In genomic region chr6:40897390-40898003, GRCh38 we compare ENCODE assay signal across 26 cellular contexts.
"Had no signal": no experiment of that assay in that cellular context is flagged by ENCODE, and none has a peak within 500 bp of the region (broad histone marks: within the 10 kb centered on the region; RNA-seq: fewer than 3 reads in every experiment).

No MANE protein-coding gene starts in this region.

- H3K4me1 Mint-ChIP-seq: activated B cell treated with CpG ODN at 0.5 μM for 24 hours; activated CD8-positive, alpha-beta memory T cell treated with anti-CD3 and anti-CD28 coated beads, Interleukin-2, amount 10 ng/mL, durations not matched to agents 7 days and 5 days; immature natural killer cell; naive thymus-derived CD4-positive, alpha-beta T cell; stimulated activated effector memory CD8-positive, alpha-beta T cell treated with anti-CD3 and anti-CD28 coated beads, Interleukin-12 subunit alpha, Interleukin-12 subunit beta, amount 100 ng/mL, for 72 hours; stimulated activated naive CD8-positive, alpha-beta T cell treated with anti-CD3 and anti-CD28 coated beads, Interleukin-15, amount 100 ng/mL, for 72 hours had no signal

- H3K9me3 Mint-ChIP-seq: activated B cell treated with CpG ODN at 0.5 μM for 24 hours; activated T-cell treated with anti-CD3 and anti-CD28 coated beads, Interleukin-2, amount 50 U/mL, for 72 hours; effector memory CD8-positive, alpha-beta T cell; immature natural killer cell; neural crest cell; stimulated activated effector memory CD8-positive, alpha-beta T cell treated with anti-CD3 and anti-CD28 coated beads, Interleukin-12 subunit alpha, Interleukin-12 subunit beta, amount 100 ng/mL, for 72 hours; stimulated activated naive CD8-positive, alpha-beta T cell treated with anti-CD3 and anti-CD28 coated beads, Interleukin-15, amount 100 ng/mL, for 72 hours; T-helper 2 cell treated with Interferon-gamma antibody and Interleukin-4, amounts not matched to agents 5 μg/mL and 100 μg/mL, for 36 hours had no signal

- DNase-seq: activated B cell treated with CpG ODN at 0.5 μM for 24 hours; activated CD4-positive, alpha-beta T cell treated with anti-CD3 and anti-CD28 coated beads, Interleukin-2, amount 50 U/mL, for 1 hour; activated CD8-positive, alpha-beta memory T cell treated with anti-CD3 and anti-CD28 coated beads, Interleukin-2, amount 10 ng/mL, durations not matched to agents 7 days and 5 days; activated CD8-positive, alpha-beta T cell treated with anti-CD3 and anti-CD28 coated beads, Interleukin-2, amount 10 ng/mL, durations not matched to agents 7 days and 5 days; activated naive CD4-positive, alpha-beta T cell; activated T-cell treated with anti-CD3 and anti-CD28 coated beads, Interleukin-2, amount 50 U/mL, for 72 hours; colonic mucosa; effector memory CD8-positive, alpha-beta T cell; erythroblast; gastrocnemius medialis; glutamatergic neuron; immature natural killer cell; midbrain; naive thymus-derived CD4-positive, alpha-beta T cell; stimulated activated CD4-positive, alpha-beta T cell treated with anti-CD3 and anti-CD28 coated beads, Interleukin-12 subunit alpha, Interleukin-12 subunit beta, amount 100 ng/mL, for 4 hours; stimulated activated CD4-positive, alpha-beta T cell treated with anti-CD3 and anti-CD28 coated beads, Interleukin-4, amount 100 ng/mL, for 24 hours; stimulated activated naive CD8-positive, alpha-beta T cell treated with anti-CD3 and anti-CD28 coated beads, Interleukin-15, amount 100 ng/mL, for 72 hours; T-helper 1 cell; tibial artery; upper lobe of right lung had no signal

- H3K27ac Mint-ChIP-seq: activated B cell treated with CpG ODN at 0.5 μM for 24 hours; activated CD8-positive, alpha-beta memory T cell treated with anti-CD3 and anti-CD28 coated beads, Interleukin-2, amount 10 ng/mL, durations not matched to agents 7 days and 5 days; activated CD8-positive, alpha-beta T cell treated with anti-CD3 and anti-CD28 coated beads, Interleukin-2, amount 10 ng/mL, durations not matched to agents 7 days and 5 days; activated naive CD4-positive, alpha-beta T cell treated with anti-CD3 and anti-CD28 coated beads, Interleukin-2, amount 50 U/mL, for 72 hours; activated T-cell treated with anti-CD3 and anti-CD28 coated beads, Interleukin-2, amount 50 U/mL, for 72 hours; effector memory CD8-positive, alpha-beta T cell; immature natural killer cell; naive thymus-derived CD4-positive, alpha-beta T cell; stimulated activated effector memory CD8-positive, alpha-beta T cell treated with anti-CD3 and anti-CD28 coated beads, Interleukin-12 subunit alpha, Interleukin-12 subunit beta, amount 100 ng/mL, for 72 hours; stimulated activated naive CD8-positive, alpha-beta T cell treated with anti-CD3 and anti-CD28 coated beads, Interleukin-15, amount 100 ng/mL, for 72 hours; T-helper 2 cell treated with Interferon-gamma antibody and Interleukin-4, amounts not matched to agents 5 μg/mL and 100 μg/mL, for 36 hours had no signal

- H3K36me3 ChIP-seq: colonic mucosa, gastrocnemius medialis, tibial artery, upper lobe of right lung had no signal

- H3K4me3 Mint-ChIP-seq: activated B cell treated with CpG ODN at 0.5 μM for 24 hours; activated CD8-positive, alpha-beta memory T cell treated with anti-CD3 and anti-CD28 coated beads, Interleukin-2, amount 10 ng/mL, durations not matched to agents 7 days and 5 days; activated CD8-positive, alpha-beta T cell treated with anti-CD3 and anti-CD28 coated beads, Interleukin-2, amount 10 ng/mL, durations not matched to agents 7 days and 5 days; activated T-cell treated with anti-CD3 and anti-CD28 coated beads, Interleukin-2, amount 50 U/mL, for 72 hours; effector memory CD8-positive, alpha-beta T cell; immature natural killer cell; naive thymus-derived CD4-positive, alpha-beta T cell; neural crest cell; stimulated activated effector memory CD8-positive, alpha-beta T cell treated with anti-CD3 and anti-CD28 coated beads, Interleukin-12 subunit alpha, Interleukin-12 subunit beta, amount 100 ng/mL, for 72 hours; stimulated activated naive CD8-positive, alpha-beta T cell treated with anti-CD3 and anti-CD28 coated beads, Interleukin-15, amount 100 ng/mL, for 72 hours; T-helper 2 cell treated with Interferon-gamma antibody and Interleukin-4, amounts not matched to agents 5 μg/mL and 100 μg/mL, for 36 hours had no signal

- H3K36me3 Mint-ChIP-seq: activated CD8-positive, alpha-beta memory T cell treated with anti-CD3 and anti-CD28 coated beads, Interleukin-2, amount 10 ng/mL, durations not matched to agents 7 days and 5 days; activated naive CD4-positive, alpha-beta T cell treated with anti-CD3 and anti-CD28 coated beads, Interleukin-2, amount 50 U/mL, for 72 hours; immature natural killer cell; naive thymus-derived CD4-positive, alpha-beta T cell; stimulated activated effector memory CD8-positive, alpha-beta T cell treated with anti-CD3 and anti-CD28 coated beads, Interleukin-12 subunit alpha, Interleukin-12 subunit beta, amount 100 ng/mL, for 72 hours had no signal

- H3K27me3 ChIP-seq: body of pancreas, colonic mucosa, gastrocnemius medialis, tibial artery, upper lobe of right lung had no signal

- H3K4me3 ChIP-seq: body of pancreas, colonic mucosa, gastrocnemius medialis, skin epidermis, tibial artery, upper lobe of right lung had no signal

- H3K27ac ChIP-seq: colonic mucosa, gastrocnemius medialis, skin epidermis, tibial artery, upper lobe of right lung had no signal

- ATAC-seq: activated CD8-positive, alpha-beta memory T cell treated with anti-CD3 and anti-CD28 coated beads, Interleukin-2, amount 10 ng/mL, durations not matched to agents 7 days and 5 days; activated CD8-positive, alpha-beta T cell treated with anti-CD3 and anti-CD28 coated beads, Interleukin-2, amount 10 ng/mL, durations not matched to agents 7 days and 5 days; activated naive CD4-positive, alpha-beta T cell treated with anti-CD3 and anti-CD28 coated beads, Interleukin-2, amount 50 U/mL, for 72 hours; activated T-cell treated with anti-CD3 and anti-CD28 coated beads, Interleukin-2, amount 50 U/mL, for 72 hours; effector memory CD8-positive, alpha-beta T cell; gastrocnemius medialis; naive thymus-derived CD4-positive, alpha-beta T cell; stimulated activated effector memory CD8-positive, alpha-beta T cell treated with anti-CD3 and anti-CD28 coated beads, Interleukin-12 subunit alpha, Interleukin-12 subunit beta, amount 100 ng/mL, for 72 hours; stimulated activated naive CD8-positive, alpha-beta T cell treated with anti-CD3 and anti-CD28 coated beads, Interleukin-15, amount 100 ng/mL, for 72 hours; upper lobe of right lung had no signal

- H3K4me1 ChIP-seq: colonic mucosa, upper lobe of right lung had no signal

- H3K9me3 ChIP-seq: body of pancreas, colonic mucosa, gastrocnemius medialis, tibial artery, upper lobe of right lung had no signal
